24 cellular contexts compared by ENCODE assay signal in the genomic region with DNA sequence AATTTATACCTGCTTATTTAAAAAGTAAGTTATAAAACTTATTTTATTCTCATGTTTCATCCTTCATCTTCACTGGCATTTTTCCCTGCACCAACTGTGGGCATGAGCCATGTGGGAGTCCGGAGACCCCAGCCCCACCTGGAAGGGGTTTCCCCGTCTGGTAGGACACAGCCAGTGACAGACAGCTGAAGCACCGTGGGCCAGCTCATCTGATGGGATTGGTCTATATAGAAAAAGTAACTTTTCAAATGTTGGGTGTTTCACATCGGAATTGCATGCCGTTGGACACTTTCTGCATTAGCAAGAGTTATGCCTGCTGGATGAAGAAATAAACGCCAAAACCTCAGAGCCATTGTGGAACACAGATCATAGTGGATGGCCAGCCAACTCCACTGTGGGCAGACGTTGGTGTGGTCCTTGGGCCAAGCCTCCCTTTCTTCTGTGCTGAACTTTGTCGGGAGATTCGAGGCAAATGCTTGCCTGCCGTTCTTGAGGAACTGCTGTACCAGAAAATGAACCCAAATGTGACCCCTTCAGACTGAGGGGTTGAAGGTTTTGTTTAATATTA.
"Had no signal": no experiment of that assay in that cellular context is flagged by ENCODE, and none has a peak within 500 bp of the region (broad histone marks: within the 10 kb centered on the region; RNA-seq: fewer than 3 reads in every experiment).

No MANE protein-coding gene starts in this region.

- H3K27me3 ChIP-seq: neural progenitor cell, right atrium auricular region had no signal

- DNase-seq: activated CD4-positive, alpha-beta T cell treated with anti-CD3 and anti-CD28 coated beads for 36 hours; activated CD4-positive, CD25-positive, alpha-beta regulatory T cell; activated CD8-positive, alpha-beta T cell treated with anti-CD3 and anti-CD28 coated beads, Interleukin-2, amount 10 ng/mL, durations not matched to agents 7 days and 5 days; activated gamma-delta T cell treated with Interleukin-2 at 50 U/mL for 16 hours; activated T-cell treated with anti-CD3 and anti-CD28 coated beads, Interleukin-2, amount 50 U/mL, for 1 hour; effector memory CD4-positive, alpha-beta T cell; erythroblast; hippocampal formation; immature natural killer cell; natural killer cell; occipital lobe; stimulated activated CD4-positive, alpha-beta T cell treated with anti-CD3 and anti-CD28 coated beads, Interleukin-1b, Interleukin-23, amount 100 ng/mL, for 48 hours; stimulated activated naive B cell treated with anti-CD40 and anti-IgM and Interleukin-4, amounts not matched to agents 10 μg/mL and 1 μg/mL and 100 μg/mL, for 72 hours; stomach had no signal

- H3K9ac ChIP-seq: neural progenitor cell, parathyroid adenoma had no signal

- H3K9me3 Mint-ChIP-seq: activated naive CD4-positive, alpha-beta T cell treated with anti-CD3 and anti-CD28 coated beads, Interleukin-2, amount 50 U/mL, for 72 hours; activated T-helper 1 cell treated with anti-CD3 and anti-CD28 coated beads, Interleukin-12 subunit alpha, Interleukin-12 subunit beta, Interleukin-2, Interleukin-4 antibody, amounts not matched to agents 30 ng/mL and 10 ng/mL and 1 ng/mL, durations not matched to agents 14 hours and 24 hours and 36 hours; central memory CD8-positive, alpha-beta T cell; immature natural killer cell; natural killer cell; neural progenitor cell; stimulated activated naive B cell treated with anti-CD40 and anti-IgM and Interleukin-4, amounts not matched to agents 10 μg/mL and 1 μg/mL and 100 μg/mL, for 72 hours had no signal

- H3K27ac ChIP-seq: breast epithelium, gastroesophageal sphincter, neural progenitor cell, parathyroid adenoma, right atrium auricular region, stomach, tibial artery had no signal

- H3K4me3 Mint-ChIP-seq: activated CD4-positive, alpha-beta T cell treated with anti-CD3 and anti-CD28 coated beads for 36 hours; activated CD8-positive, alpha-beta T cell treated with anti-CD3 and anti-CD28 coated beads, Interleukin-2, amount 10 ng/mL, durations not matched to agents 7 days and 5 days; activated T-helper 1 cell treated with anti-CD3 and anti-CD28 coated beads, Interleukin-12 subunit alpha, Interleukin-12 subunit beta, Interleukin-2, Interleukin-4 antibody, amounts not matched to agents 30 ng/mL and 10 ng/mL and 1 ng/mL, durations not matched to agents 14 hours and 24 hours and 36 hours; central memory CD8-positive, alpha-beta T cell; immature natural killer cell; natural killer cell; neural progenitor cell had no signal

- H3K4me1 Mint-ChIP-seq: activated CD4-positive, alpha-beta T cell treated with anti-CD3 and anti-CD28 coated beads for 36 hours had no signal

- H3K4me1 ChIP-seq: neural progenitor cell, parathyroid adenoma had no signal

- H3K4me3 ChIP-seq: breast epithelium, gastroesophageal sphincter, neural progenitor cell, right atrium auricular region, smooth muscle cell, stomach, tibial artery had no signal

- H3K79me2 ChIP-seq: parathyroid adenoma had no signal

- H3K27ac Mint-ChIP-seq: activated CD4-positive, alpha-beta T cell treated with anti-CD3 and anti-CD28 coated beads for 36 hours; activated CD8-positive, alpha-beta T cell treated with anti-CD3 and anti-CD28 coated beads, Interleukin-2, amount 10 ng/mL, durations not matched to agents 7 days and 5 days; activated naive CD4-positive, alpha-beta T cell treated with anti-CD3 and anti-CD28 coated beads, Interleukin-2, amount 50 U/mL, for 72 hours; activated T-helper 1 cell treated with anti-CD3 and anti-CD28 coated beads, Interleukin-12 subunit alpha, Interleukin-12 subunit beta, Interleukin-2, Interleukin-4 antibody, amounts not matched to agents 30 ng/mL and 10 ng/mL and 1 ng/mL, durations not matched to agents 14 hours and 24 hours and 36 hours; natural killer cell; stimulated activated naive B cell treated with anti-CD40 and anti-IgM and Interleukin-4, amounts not matched to agents 10 μg/mL and 1 μg/mL and 100 μg/mL, for 72 hours had no signal

- H3K4me2 ChIP-seq: neural progenitor cell, smooth muscle cell had no signal

- H3K36me3 Mint-ChIP-seq: activated naive CD4-positive, alpha-beta T cell treated with anti-CD3 and anti-CD28 coated beads, Interleukin-2, amount 50 U/mL, for 72 hours; immature natural killer cell; natural killer cell; neural progenitor cell; stimulated activated naive B cell treated with anti-CD40 and anti-IgM and Interleukin-4, amounts not matched to agents 10 μg/mL and 1 μg/mL and 100 μg/mL, for 72 hours had no signal

- ATAC-seq: activated CD4-positive, alpha-beta T cell treated with anti-CD3 and anti-CD28 coated beads for 36 hours; activated CD8-positive, alpha-beta T cell treated with anti-CD3 and anti-CD28 coated beads, Interleukin-2, amount 10 ng/mL, durations not matched to agents 7 days and 5 days; activated naive CD4-positive, alpha-beta T cell treated with anti-CD3 and anti-CD28 coated beads, Interleukin-2, amount 50 U/mL, for 72 hours; gastroesophageal sphincter; natural killer cell; stimulated activated naive B cell treated with anti-CD40 and anti-IgM and Interleukin-4, amounts not matched to agents 10 μg/mL and 1 μg/mL and 100 μg/mL, for 72 hours had no signal

- H3K36me3 ChIP-seq: breast epithelium, gastroesophageal sphincter, neural progenitor cell, right atrium auricular region, stomach, tibial artery had no signal

- H3K27me3 Mint-ChIP-seq: central memory CD8-positive, alpha-beta T cell; stimulated activated naive B cell treated with anti-CD40 and anti-IgM and Interleukin-4, amounts not matched to agents 10 μg/mL and 1 μg/mL and 100 μg/mL, for 72 hours had no signal

- H3K9me3 ChIP-seq: breast epithelium, gastroesophageal sphincter, right atrium auricular region, stomach, tibial artery had no signal
